In genomic region chr17:81276781-81277180, GRCh38 we compare ENCODE assay signal across 16 cellular contexts. TPM values are rescaled to one million over a fixed set of nuclear protein-coding genes. Genes with fewer than 3 reads are reported as not detected.
DNase-seq lines count a peak whose midpoint lies in the region; ATAC-seq and TF ChIP-seq lines count a peak whose summit lies in the region.
"Had no signal": no experiment of that assay in that cellular context is flagged by ENCODE, and none has a peak within 500 bp of the region (broad histone marks: within the 10 kb centered on the region; RNA-seq: fewer than 3 reads in every experiment).

No MANE protein-coding gene starts in this region.

- no peaks in the 10 kb centered on the region for H3K27me3 Mint-ChIP-seq in T-helper 17 cell
- no peaks in the 10 kb centered on the region for H3K27me3 Mint-ChIP-seq in stimulated activated memory B cell treated with anti-CD40 and anti-IgM and Interleukin-4, amounts not matched to agents 10 μg/mL and 1 μg/mL and 100 μg/mL, for 72 hours
- H3K27me3 Mint-ChIP-seq in activated naive CD4-positive, alpha-beta T cell treated with anti-CD3 and anti-CD28 coated beads for 36 hours (ENCODE audit: low read depth), result no peaks in the 10 kb centered on the region
- H3K27me3 Mint-ChIP-seq: B cell; CD4-positive, alpha-beta T cell had no signal

- no peaks in the 10 kb centered on the region for H3K27me3 ChIP-seq in gastroesophageal sphincter
- H3K27me3 ChIP-seq: SJCRH30 had no signal

- no peak for DNase-seq in T-helper 17 cell
- DNase-seq in activated naive CD4-positive, alpha-beta T cell treated with anti-CD3 and anti-CD28 coated beads for 36 hours, result no peak
- DNase-seq in GM10266 (ENCODE audit: extremely low spot score), result no peak
- DNase-seq: CD4-positive, alpha-beta T cell; DMS53; H9; NCI-H2171 treated with DMSO at 0.1 percent for 48 hours; NK-92 treated with Interleukin-12 subunit alpha and Interleukin-12 subunit beta, amount 100 ng/mL, for 24 hours; SJCRH30 had no signal

- no peaks in the 10 kb centered on the region for H3K9me3 ChIP-seq in HEK293 (ENCODE audit: control insufficient read depth, insufficient read depth, low read depth, low read length)
- no peaks in the 10 kb centered on the region for H3K9me3 ChIP-seq in T-helper 17 cell (ENCODE audit: control insufficient read depth, low read length, poor library complexity, severe bottlenecking)
- no peaks in the 10 kb centered on the region for H3K9me3 ChIP-seq in gastroesophageal sphincter
- H3K9me3 ChIP-seq: SJCRH30 had no signal

- TF ChIP-seq CTCF in HEK293 (tag by site-specific recombination; IDR thresholded peaks at IDR 0.05), result no peak
- TF ChIP-seq CTCF in gastroesophageal sphincter (IDR thresholded peaks at IDR 0.05), result no peak
- no peak for TF ChIP-seq CTCF in GM10266 (IDR thresholded peaks at IDR 0.05; ENCODE audit: control insufficient read depth, insufficient read depth, low read depth, missing control alignments)

- intact Hi-C loops in activated naive CD4-positive, alpha-beta T cell treated with anti-CD3 and anti-CD28 coated beads for 36 hours (cut with micrococcal nuclease), result no loop called here

- H3K27ac Mint-ChIP-seq in T-helper 17 cell, result peak overlapping the region; percentile 71
- peak overlapping the region; percentile 13 for H3K27ac Mint-ChIP-seq in stimulated activated memory B cell treated with anti-CD40 and anti-IgM and Interleukin-4, amounts not matched to agents 10 μg/mL and 1 μg/mL and 100 μg/mL, for 72 hours
- H3K27ac Mint-ChIP-seq in activated naive CD4-positive, alpha-beta T cell treated with anti-CD3 and anti-CD28 coated beads for 36 hours, result no peak overlapping the region
- H3K27ac Mint-ChIP-seq: B cell; CD4-positive, alpha-beta T cell had no signal

- CTCF ChIA-PET in HEK293 (lab: Yijun Ruan, JAX), result interaction anchor here (0.6 to 2.1 kb wide), 2 partner anchors 15 to 108 kb away, joined by 3 to 12 read pairs; no protein-coding TSS in a partner anchor
- CTCF ChIA-PET in activated naive CD4-positive, alpha-beta T cell treated with anti-CD3 and anti-CD28 coated beads for 36 hours (lab: Charles Lee), result no interaction called here

- no peaks in the 10 kb centered on the region for H3K9me3 Mint-ChIP-seq in stimulated activated memory B cell treated with anti-CD40 and anti-IgM and Interleukin-4, amounts not matched to agents 10 μg/mL and 1 μg/mL and 100 μg/mL, for 72 hours
- no peaks in the 10 kb centered on the region for H3K9me3 Mint-ChIP-seq in activated naive CD4-positive, alpha-beta T cell treated with anti-CD3 and anti-CD28 coated beads for 36 hours
- H3K9me3 Mint-ChIP-seq: CD4-positive, alpha-beta T cell; H9 had no signal

- H3K4me3 ChIP-seq in HEK293 (ENCODE audit: low read depth, low read length) (no peak overlapping the region), gastroesophageal sphincter (no peak overlapping the region)
- H3K4me3 ChIP-seq: K562, SJCRH30 had no signal

- no peak for TF ChIP-seq POLR2A in gastroesophageal sphincter (IDR thresholded peaks at IDR 0.05)

- no peaks in the 10 kb centered on the region for H3K36me3 Mint-ChIP-seq in T-helper 17 cell (ENCODE audit: low read depth)
- H3K36me3 Mint-ChIP-seq in stimulated activated memory B cell treated with anti-CD40 and anti-IgM and Interleukin-4, amounts not matched to agents 10 μg/mL and 1 μg/mL and 100 μg/mL, for 72 hours, result peaks cover 61% of the 10 kb centered on the region
- H3K36me3 Mint-ChIP-seq in activated naive CD4-positive, alpha-beta T cell treated with anti-CD3 and anti-CD28 coated beads for 36 hours (ENCODE audit: low read depth), result peaks cover 24% of the 10 kb centered on the region

- H3K36me3 ChIP-seq in HEK293 (ENCODE audit: control insufficient read depth in 2 of 2, insufficient read depth in 1 of 2, low read length in 2 of 2) (peaks cover 5 to 92% of the 10 kb centered on the region in 2 experiments), gastroesophageal sphincter (peaks cover 0 to 83% of the 10 kb centered on the region in 2 donors)

- POLR2A ChIA-PET in HEK293 (lab: Yijun Ruan, JAX), result no interaction called here

- no peak for TF ChIP-seq EP300 in gastroesophageal sphincter (IDR thresholded peaks at IDR 0.05)

- ATAC-seq in T-helper 17 cell, result no peak
- ATAC-seq in gastroesophageal sphincter, result no peak
- ATAC-seq in stimulated activated memory B cell treated with anti-CD40 and anti-IgM and Interleukin-4, amounts not matched to agents 10 μg/mL and 1 μg/mL and 100 μg/mL, for 72 hours, result no peak
- ATAC-seq in HG03521 (IDR thresholded peaks at IDR 0.05; ENCODE audit: unreplicated experiment), result no peak
- ATAC-seq: K562 had no signal

- no peak overlapping the region for H3K4me3 Mint-ChIP-seq in T-helper 17 cell
- no peak overlapping the region for H3K4me3 Mint-ChIP-seq in stimulated activated memory B cell treated with anti-CD40 and anti-IgM and Interleukin-4, amounts not matched to agents 10 μg/mL and 1 μg/mL and 100 μg/mL, for 72 hours
- no peak overlapping the region for H3K4me3 Mint-ChIP-seq in activated naive CD4-positive, alpha-beta T cell treated with anti-CD3 and anti-CD28 coated beads for 36 hours
- H3K4me3 Mint-ChIP-seq: B cell; CD4-positive, alpha-beta T cell; H9 had no signal

- H3K4me1 Mint-ChIP-seq in T-helper 17 cell, result peaks cover 12% of the 10 kb centered on the region
- peaks cover 5% of the 10 kb centered on the region for H3K4me1 Mint-ChIP-seq in stimulated activated memory B cell treated with anti-CD40 and anti-IgM and Interleukin-4, amounts not matched to agents 10 μg/mL and 1 μg/mL and 100 μg/mL, for 72 hours
- peaks cover 8% of the 10 kb centered on the region for H3K4me1 Mint-ChIP-seq in activated naive CD4-positive, alpha-beta T cell treated with anti-CD3 and anti-CD28 coated beads for 36 hours (ENCODE audit: low read depth)
- H3K4me1 Mint-ChIP-seq: B cell, H9 had no signal

- H3K4me1 ChIP-seq in HEK293 (ENCODE audit: control insufficient read depth, insufficient read depth, low read length), result no peaks in the 10 kb centered on the region
- peaks cover 0 to 41% (median 18%) of the 10 kb centered on the region in 3 donors for H3K4me1 ChIP-seq in gastroesophageal sphincter
- H3K4me1 ChIP-seq: SJCRH30 had no signal

- H3K27ac ChIP-seq in HEK293 (ENCODE audit: extremely low read depth, low read depth, low read length), result no peak overlapping the region
- H3K27ac ChIP-seq in gastroesophageal sphincter, result peak overlapping the region in 3 of 4 donors; percentile 82 to 83 (median 83)
- H3K27ac ChIP-seq: HL-60, SJCRH30 had no signal

- 40 to 64% methylated on average over 1 to 3 of the region's 11 CpGs for WGBS in gastroesophageal sphincter (ENCODE audit: low coverage in 1 of 2), 2 donors

TF ChIP-seq in HEK293, 187 proteins besides CTCF, POLR2A, EP300 and RAD21:
- TF ChIP-seq KLF9 (tag by site-specific recombination; IDR thresholded peaks at IDR 0.05; ENCODE audit: low read depth), result 0 out of 2 replicates have a peak, but pooled peaks have one; percentile 17
- TF ChIP-seq, protein P1, sequence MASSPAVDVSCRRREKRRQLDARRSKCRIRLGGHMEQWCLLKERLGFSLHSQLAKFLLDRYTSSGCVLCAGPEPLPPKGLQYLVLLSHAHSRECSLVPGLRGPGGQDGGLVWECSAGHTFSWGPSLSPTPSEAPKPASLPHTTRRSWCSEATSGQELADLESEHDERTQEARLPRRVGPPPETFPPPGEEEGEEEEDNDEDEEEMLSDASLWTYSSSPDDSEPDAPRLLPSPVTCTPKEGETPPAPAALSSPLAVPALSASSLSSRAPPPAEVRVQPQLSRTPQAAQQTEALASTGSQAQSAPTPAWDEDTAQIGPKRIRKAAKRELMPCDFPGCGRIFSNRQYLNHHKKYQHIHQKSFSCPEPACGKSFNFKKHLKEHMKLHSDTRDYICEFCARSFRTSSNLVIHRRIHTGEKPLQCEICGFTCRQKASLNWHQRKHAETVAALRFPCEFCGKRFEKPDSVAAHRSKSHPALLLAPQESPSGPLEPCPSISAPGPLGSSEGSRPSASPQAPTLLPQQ (tag by site-specific recombination; IDR thresholded peaks at IDR 0.05), result no peak
TF ChIP-seq in HEK293: peak in this region for 1.

RNA-seq across cellular contexts. Expression of gene SLC38A10, which starts 18.3 kb away (rescaled TPM):
- total RNA-seq in T-helper 17 cell, result 10 to 100 TPM; 59.4 to 98.4 TPM
- total RNA-seq in gastroesophageal sphincter, result 10 to 100 TPM; 70.5 to 99.6 (median 81.8) TPM
- total RNA-seq in activated naive CD4-positive, alpha-beta T cell treated with anti-CD3 and anti-CD28 coated beads for 36 hours, result 10 to 100 TPM; 29.1 to 31.9 TPM

RNA-seq across cellular contexts. Expression of gene NDUFAF8, which starts 37.7 kb away (rescaled TPM):
- total RNA-seq in T-helper 17 cell, result 10 to 100 TPM; 30.6 to 37.0 TPM
- total RNA-seq in gastroesophageal sphincter, result 10 to 100 TPM; 16.9 to 38.4 (median 22.3) TPM
- total RNA-seq in activated naive CD4-positive, alpha-beta T cell treated with anti-CD3 and anti-CD28 coated beads for 36 hours, result 10 to 100 TPM; 75.7 to 77.0 TPM

RNA-seq across cellular contexts. Expression of gene TEPSIN, which starts 37.9 kb away (rescaled TPM):
- total RNA-seq in T-helper 17 cell (10 to 100 TPM; 84.1 to 90.9 TPM), gastroesophageal sphincter (10 to 100 TPM in 3 of 4 donors, 1 to 10 TPM in 1; 8.0 to 43.0 (median 23.5) TPM)
- 10 to 100 TPM; 21.7 to 25.9 TPM for total RNA-seq in activated naive CD4-positive, alpha-beta T cell treated with anti-CD3 and anti-CD28 coated beads for 36 hours

RNA-seq across cellular contexts. Expression of gene CEP131, which starts 54.0 kb away (rescaled TPM):
- total RNA-seq in T-helper 17 cell (10 to 100 TPM in 1 of 2 donors, 1 to 10 TPM in 1; 8.2 to 10.5 TPM), gastroesophageal sphincter (10 to 100 TPM in 1 of 4 donors, 1 to 10 TPM in 3; 4.4 to 12.0 (median 6.4) TPM)
- 1 to 10 TPM; 9.4 to 9.8 TPM for total RNA-seq in activated naive CD4-positive, alpha-beta T cell treated with anti-CD3 and anti-CD28 coated beads for 36 hours
